Comparison of ENCODE assay signal across 9 cellular contexts in the genomic region with DNA sequence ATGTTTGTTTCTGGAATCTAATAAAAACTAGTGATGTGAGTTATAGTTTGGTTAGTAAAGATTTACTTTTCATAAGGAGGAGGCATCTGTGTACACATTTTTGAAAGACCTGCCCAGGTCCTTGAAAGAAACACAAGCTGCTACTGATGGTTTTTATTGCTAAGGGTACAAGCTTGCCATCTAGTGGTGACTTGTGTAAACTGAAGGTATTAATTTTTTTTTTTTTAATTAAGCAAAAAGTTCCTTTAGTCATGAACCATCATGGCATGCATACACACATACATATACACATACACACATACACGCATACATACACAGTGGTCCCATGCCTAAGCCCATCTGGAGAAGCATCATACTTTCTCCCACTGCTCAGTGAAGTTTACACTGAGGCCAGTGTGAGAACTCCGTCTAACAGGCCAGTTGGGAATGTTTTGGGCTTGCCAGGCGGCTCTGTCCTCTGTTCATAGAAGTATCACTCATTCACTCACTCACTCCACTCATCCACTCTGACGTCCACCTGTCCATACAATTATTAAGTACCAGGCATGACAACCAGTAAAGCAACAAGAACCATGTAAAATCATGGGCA.
A peak's percentile ranks its signal among the peaks of the same experiment; 100 is the strongest.
DNase-seq lines count a peak whose midpoint lies in the region; ATAC-seq and TF ChIP-seq lines count a peak whose summit lies in the region.
"Had no signal": no experiment of that assay in that cellular context is flagged by ENCODE, and none has a peak within 500 bp of the region (broad histone marks: within the 10 kb centered on the region; RNA-seq: fewer than 3 reads in every experiment).

No MANE protein-coding gene starts in this region.

- intact Hi-C loops in activated CD4-positive, alpha-beta T cell treated with anti-CD3 and anti-CD28 coated beads for 36 hours (cut with DNase I, micrococcal nuclease): no loop called here

- H3K27ac Mint-ChIP-seq in mesothelial cell of epicardium: no peak overlapping the region
- H3K27ac Mint-ChIP-seq in activated CD4-positive, alpha-beta T cell treated with anti-CD3 and anti-CD28 coated beads for 36 hours: no peak overlapping the region
- no peak overlapping the region for H3K27ac Mint-ChIP-seq in stimulated activated effector memory CD8-positive, alpha-beta T cell treated with anti-CD3 and anti-CD28 coated beads, Interleukin-12 subunit alpha, Interleukin-12 subunit beta, amount 100 ng/mL, for 72 hours
- H3K27ac Mint-ChIP-seq: stimulated activated naive CD8-positive, alpha-beta T cell treated with anti-CD3 and anti-CD28 coated beads, Interleukin-15, Interleukin-2, amounts not matched to agents 100 ng/mL and 50 ng/mL, for 24 hours had no signal

- CTCF ChIA-PET in activated CD4-positive, alpha-beta T cell treated with anti-CD3 and anti-CD28 coated beads for 36 hours (lab: Charles Lee): interaction anchor here (0.6 to 1.4 kb wide), 8 partner anchors 8 to 654 kb away, joined by 3 to 6 read pairs (median 3); no protein-coding TSS in a partner anchor

- POLR2A ChIA-PET in activated CD4-positive, alpha-beta T cell treated with anti-CD3 and anti-CD28 coated beads for 36 hours (lab: Charles Lee): no interaction called here

- H3K36me3 Mint-ChIP-seq in mesothelial cell of epicardium: peaks cover 13% of the 10 kb centered on the region
- H3K36me3 Mint-ChIP-seq in activated CD4-positive, alpha-beta T cell treated with anti-CD3 and anti-CD28 coated beads for 36 hours (ENCODE audit: low read depth): no peaks in the 10 kb centered on the region
- H3K36me3 Mint-ChIP-seq in stimulated activated effector memory CD8-positive, alpha-beta T cell treated with anti-CD3 and anti-CD28 coated beads, Interleukin-12 subunit alpha, Interleukin-12 subunit beta, amount 100 ng/mL, for 72 hours: no peaks in the 10 kb centered on the region

- H3K4me3 ChIP-seq in choroid plexus epithelial cell (ENCODE audit: low read depth, low read length): no peak overlapping the region

- H3K4me1 Mint-ChIP-seq in mesothelial cell of epicardium: no peaks in the 10 kb centered on the region
- no peaks in the 10 kb centered on the region for H3K4me1 Mint-ChIP-seq in activated CD4-positive, alpha-beta T cell treated with anti-CD3 and anti-CD28 coated beads for 36 hours
- H3K4me1 Mint-ChIP-seq in stimulated activated effector memory CD8-positive, alpha-beta T cell treated with anti-CD3 and anti-CD28 coated beads, Interleukin-12 subunit alpha, Interleukin-12 subunit beta, amount 100 ng/mL, for 72 hours: no peaks in the 10 kb centered on the region

- DNase-seq in AG08396 (ENCODE audit: low spot score) (peak; percentile 32), NCI-H526 (lab: John Stamatoyannopoulos, UW) (peak; percentile 19 to 51), choroid plexus epithelial cell (ENCODE audit: low read depth) (peak; percentile 71), mesothelial cell of epicardium (ENCODE audit: low spot score in 2 of 2, unreplicated experiment in 2 of 2) (no peak)
- DNase-seq in activated CD4-positive, alpha-beta T cell treated with anti-CD3 and anti-CD28 coated beads for 36 hours: no peak
- DNase-seq in stimulated activated CD4-positive, alpha-beta T cell treated with anti-CD3 and anti-CD28 coated beads, Interleukin-4, amount 100 ng/mL, for 4 hours: no peak
- no peak for DNase-seq in stimulated activated effector memory CD8-positive, alpha-beta T cell treated with anti-CD3 and anti-CD28 coated beads, Interleukin-12 subunit alpha, Interleukin-12 subunit beta, amount 100 ng/mL, for 72 hours (ENCODE audit: low spot score in 2 of 2)

- no peaks in the 10 kb centered on the region for H3K9me3 Mint-ChIP-seq in mesothelial cell of epicardium
- H3K9me3 Mint-ChIP-seq in activated CD4-positive, alpha-beta T cell treated with anti-CD3 and anti-CD28 coated beads for 36 hours (ENCODE audit: low read depth): no peaks in the 10 kb centered on the region
- no peaks in the 10 kb centered on the region for H3K9me3 Mint-ChIP-seq in stimulated activated effector memory CD8-positive, alpha-beta T cell treated with anti-CD3 and anti-CD28 coated beads, Interleukin-12 subunit alpha, Interleukin-12 subunit beta, amount 100 ng/mL, for 72 hours
- H3K9me3 Mint-ChIP-seq: stimulated activated naive CD8-positive, alpha-beta T cell treated with anti-CD3 and anti-CD28 coated beads, Interleukin-15, Interleukin-2, amounts not matched to agents 100 ng/mL and 50 ng/mL, for 24 hours had no signal

- TF ChIP-seq CTCF in choroid plexus epithelial cell (conservative IDR thresholded peaks at IDR 0.05; ENCODE audit: low read depth, low read length): peak; percentile 66
- peak; percentile 88 for TF ChIP-seq CTCF in mesothelial cell of epicardium (IDR thresholded peaks at IDR 0.05; ENCODE audit: unreplicated experiment)

- no peak overlapping the region for H3K4me3 Mint-ChIP-seq in mesothelial cell of epicardium
- no peak overlapping the region for H3K4me3 Mint-ChIP-seq in activated CD4-positive, alpha-beta T cell treated with anti-CD3 and anti-CD28 coated beads for 36 hours
- H3K4me3 Mint-ChIP-seq in stimulated activated effector memory CD8-positive, alpha-beta T cell treated with anti-CD3 and anti-CD28 coated beads, Interleukin-12 subunit alpha, Interleukin-12 subunit beta, amount 100 ng/mL, for 72 hours: no peak overlapping the region
- H3K4me3 Mint-ChIP-seq: stimulated activated naive CD8-positive, alpha-beta T cell treated with anti-CD3 and anti-CD28 coated beads, Interleukin-15, Interleukin-2, amounts not matched to agents 100 ng/mL and 50 ng/mL, for 24 hours had no signal

- peak; percentile 66 for ATAC-seq in GM19395 (IDR thresholded peaks at IDR 0.05; ENCODE audit: unreplicated experiment)
- ATAC-seq in activated CD4-positive, alpha-beta T cell treated with anti-CD3 and anti-CD28 coated beads for 36 hours: no peak
- no peak for ATAC-seq in stimulated activated effector memory CD8-positive, alpha-beta T cell treated with anti-CD3 and anti-CD28 coated beads, Interleukin-12 subunit alpha, Interleukin-12 subunit beta, amount 100 ng/mL, for 72 hours

- H3K27me3 Mint-ChIP-seq in mesothelial cell of epicardium (ENCODE audit: low read depth): no peaks in the 10 kb centered on the region
- H3K27me3 Mint-ChIP-seq in activated CD4-positive, alpha-beta T cell treated with anti-CD3 and anti-CD28 coated beads for 36 hours: peaks cover 2% of the 10 kb centered on the region

Comparison
In these comparisons a context has a peak if more than half of its experiments do, and no peak if none do; other contexts are left out.
1. DNase-seq: peak in AG08396 (single experiment), NCI-H526 (2 of 2) and choroid plexus epithelial cell (single experiment); none in mesothelial cell of epicardium (0 of 2), activated CD4-positive, alpha-beta T cell treated with anti-CD3 and anti-CD28 coated beads for 36 hours (single experiment), stimulated activated CD4-positive, alpha-beta T cell treated with anti-CD3 and anti-CD28 coated beads, Interleukin-4, amount 100 ng/mL, for 4 hours (0 of 2) and stimulated activated effector memory CD8-positive, alpha-beta T cell treated with anti-CD3 and anti-CD28 coated beads, Interleukin-12 subunit alpha, Interleukin-12 subunit beta, amount 100 ng/mL, for 72 hours (0 of 2).